20 cellular contexts compared by ENCODE assay signal in genomic region chr12:124558298-124558697, GRCh38.
"Had no signal": no experiment of that assay in that cellular context is flagged by ENCODE, and none has a peak within 500 bp of the region (broad histone marks: within the 10 kb centered on the region; RNA-seq: fewer than 3 reads in every experiment).

No MANE protein-coding gene starts in this region.

- H3K36me3 ChIP-seq: neutrophil, tibial artery, uterus had no signal

- H3K27ac ChIP-seq: body of pancreas, coronary artery, neutrophil, parathyroid adenoma, tibial artery had no signal

- H3K9me3 ChIP-seq: body of pancreas, esophagus squamous epithelium, neutrophil, tibial artery, uterus had no signal

- DNase-seq: activated B cell treated with CpG ODN at 0.5 μM for 24 hours; activated CD4-positive, alpha-beta memory T cell treated with anti-CD3 and anti-CD28 coated beads for 36 hours; activated CD4-positive, alpha-beta T cell treated with anti-CD3 and anti-CD28 coated beads for 4 hours; activated naive CD8-positive, alpha-beta T cell treated with anti-CD3 and anti-CD28 coated beads for 36 hours; amniotic stem cell; body of pancreas; effector CD4-positive, alpha-beta T cell; esophagus squamous epithelium; immature natural killer cell; mesendoderm; natural killer cell; stimulated activated CD4-positive, alpha-beta T cell treated with anti-CD3 and anti-CD28 coated beads, Interleukin-12 subunit alpha, Interleukin-12 subunit beta, amount 100 ng/mL, for 4 hours; stimulated activated CD4-positive, alpha-beta T cell treated with anti-CD3 and anti-CD28 coated beads, Interleukin-1b, Interleukin-23, amount 100 ng/mL, for 48 hours; stimulated activated naive CD8-positive, alpha-beta T cell treated with anti-CD3 and anti-CD28 coated beads, Interleukin-15, Interleukin-2, amounts not matched to agents 100 U/mL and 50 U/mL, for 24 hours; substantia nigra; tibial artery; uterus had no signal

- ATAC-seq: body of pancreas; natural killer cell; stimulated activated naive CD8-positive, alpha-beta T cell treated with anti-CD3 and anti-CD28 coated beads, Interleukin-15, Interleukin-2, amounts not matched to agents 100 U/mL and 50 U/mL, for 24 hours had no signal

- H3K27me3 ChIP-seq: body of pancreas, esophagus squamous epithelium, neutrophil, tibial artery, uterus had no signal

- H3K4me3 ChIP-seq: body of pancreas, coronary artery, esophagus squamous epithelium, tibial artery, uterus had no signal
